Comparison of ENCODE assay signal across 13 cellular contexts in the genomic region with DNA sequence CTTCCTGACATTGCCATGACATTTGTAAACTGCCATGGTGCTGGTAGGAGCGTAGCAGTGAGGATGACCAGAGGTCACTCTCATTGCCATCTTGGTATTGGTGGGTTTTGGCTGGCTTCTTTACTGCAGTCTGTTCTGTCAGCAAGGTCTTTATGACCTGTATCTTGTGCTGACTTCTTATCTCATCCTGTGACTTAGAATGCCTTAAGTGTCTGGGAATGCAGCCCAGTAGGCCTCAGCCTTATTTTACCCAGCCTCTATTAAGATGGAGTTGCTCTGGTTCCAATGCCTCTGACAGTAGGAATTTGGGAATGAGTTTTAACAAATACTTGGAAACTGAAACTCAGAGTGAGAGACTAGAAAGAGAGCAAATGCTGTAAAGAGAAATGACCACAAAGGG.
"Had no signal": no experiment of that assay in that cellular context is flagged by ENCODE, and none has a peak within 500 bp of the region (broad histone marks: within the 10 kb centered on the region; RNA-seq: fewer than 3 reads in every experiment).

No MANE protein-coding gene starts in this region.

- H3K4me3 Mint-ChIP-seq: activated T-helper 17 cell treated with anti-CD3 and anti-CD28 coated beads, Interleukin-2, amount 50 U/mL, for 72 hours; naive thymus-derived CD8-positive, alpha-beta T cell; T-helper 2 cell treated with Interferon-gamma antibody and Interleukin-4, amounts not matched to agents 5 μg/mL and 100 μg/mL, for 36 hours had no signal

- DNase-seq: activated CD4-positive, CD25-positive, alpha-beta regulatory T cell; activated naive CD4-positive, alpha-beta T cell treated with Interleukin-2 at 50 U/mL for 16 hours; activated T-cell treated with anti-CD3 and anti-CD28 coated beads for 4 hours; caudate nucleus; naive thymus-derived CD8-positive, alpha-beta T cell; stimulated activated CD4-positive, alpha-beta T cell treated with anti-CD3 and anti-CD28 coated beads, Interleukin-2, amount 100 ng/mL, for 48 hours; stimulated activated naive CD4-positive, alpha-beta T cell treated with Interleukin-2 at 50 U/mL for 16 hours had no signal

- FAIRE-seq: colon, endometrium had no signal

- H3K36me3 ChIP-seq: SJSA1 had no signal

- H3K36me3 Mint-ChIP-seq: naive thymus-derived CD8-positive, alpha-beta T cell had no signal

- H3K9ac ChIP-seq: parathyroid adenoma had no signal

- H3K4me1 Mint-ChIP-seq: activated T-helper 17 cell treated with anti-CD3 and anti-CD28 coated beads, Interleukin-2, amount 50 U/mL, for 72 hours had no signal

- H3K27me3 ChIP-seq: SJSA1 had no signal

- H3K9me3 ChIP-seq: SJSA1 had no signal

- ATAC-seq: activated T-helper 17 cell treated with anti-CD3 and anti-CD28 coated beads, Interleukin-2, amount 50 U/mL, for 72 hours; naive thymus-derived CD8-positive, alpha-beta T cell had no signal

- H3K27ac ChIP-seq: parathyroid adenoma, SJSA1 had no signal

- H3K27ac Mint-ChIP-seq: activated T-helper 17 cell treated with anti-CD3 and anti-CD28 coated beads, Interleukin-2, amount 50 U/mL, for 72 hours; T-helper 2 cell treated with Interferon-gamma antibody and Interleukin-4, amounts not matched to agents 5 μg/mL and 100 μg/mL, for 36 hours had no signal

- H3K4me3 ChIP-seq: SJSA1 had no signal

- H3K9me3 Mint-ChIP-seq: activated T-helper 17 cell treated with anti-CD3 and anti-CD28 coated beads, Interleukin-2, amount 50 U/mL, for 72 hours; naive thymus-derived CD8-positive, alpha-beta T cell; T-helper 2 cell treated with Interferon-gamma antibody and Interleukin-4, amounts not matched to agents 5 μg/mL and 100 μg/mL, for 36 hours had no signal

- H3K4me1 ChIP-seq: parathyroid adenoma, SJSA1 had no signal
